ENCODE assay signal across 25 cellular contexts in the genomic region with DNA sequence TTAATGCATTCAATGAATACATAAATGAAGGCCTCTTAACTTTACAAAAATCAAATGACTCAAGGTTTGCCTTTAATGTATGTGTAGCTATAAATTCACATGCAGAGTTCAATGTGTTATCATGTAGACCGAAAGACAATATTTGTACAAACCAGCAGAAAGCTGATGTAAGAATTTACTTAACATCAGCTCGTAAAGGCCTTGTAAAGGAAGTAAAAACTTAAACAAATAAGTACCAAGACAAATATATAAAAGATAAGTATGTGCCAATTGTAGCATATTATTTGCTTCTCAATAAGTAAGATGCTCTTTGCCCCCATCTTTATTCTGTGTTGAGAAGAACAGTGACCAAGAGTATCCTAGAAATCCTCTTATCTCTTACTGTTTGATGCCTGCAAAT.
"Had no signal": no experiment of that assay in that cellular context is flagged by ENCODE, and none has a peak within 500 bp of the region (broad histone marks: within the 10 kb centered on the region; RNA-seq: fewer than 3 reads in every experiment).

No MANE protein-coding gene starts in this region.

- H3K36me3 Mint-ChIP-seq: memory B cell; mesothelial cell of epicardium; natural killer cell treated with Interleukin-12 subunit alpha and Interleukin-12 subunit beta and Interleukin-15 and Interleukin-18, amount 100 ng/mL, for 72 hours; neural progenitor cell; stimulated activated memory B cell treated with anti-CD40 and anti-IgM and Interleukin-4, amounts not matched to agents 10 μg/mL and 1 μg/mL and 100 μg/mL, for 72 hours had no signal

- ATAC-seq: esophagus mucosa; gastrocnemius medialis; heart right ventricle; left lung; lower lobe of right lung; natural killer cell treated with Interleukin-12 subunit alpha and Interleukin-12 subunit beta and Interleukin-15 and Interleukin-18, amount 100 ng/mL, for 72 hours; right cardiac atrium; stimulated activated memory B cell treated with anti-CD40 and anti-IgM and Interleukin-4, amounts not matched to agents 10 μg/mL and 1 μg/mL and 100 μg/mL, for 72 hours had no signal

- H3K4me1 Mint-ChIP-seq: memory B cell had no signal

- H3K4me3 ChIP-seq: dorsolateral prefrontal cortex, gastrocnemius medialis, heart right ventricle, left lung, lower lobe of right lung, neural progenitor cell, ovary, spleen, tibial artery, upper lobe of left lung, uterus had no signal

- H3K4me3 Mint-ChIP-seq: memory B cell; mesothelial cell of epicardium; natural killer cell treated with Interleukin-12 subunit alpha and Interleukin-12 subunit beta and Interleukin-15 and Interleukin-18, amount 100 ng/mL, for 72 hours; neural progenitor cell; stimulated activated memory B cell treated with anti-CD40 and anti-IgM and Interleukin-4, amounts not matched to agents 10 μg/mL and 1 μg/mL and 100 μg/mL, for 72 hours; stimulated activated naive CD8-positive, alpha-beta T cell treated with anti-CD3 and anti-CD28 coated beads, Interleukin-15, Interleukin-2, amounts not matched to agents 100 ng/mL and 50 ng/mL, for 24 hours had no signal

- DNase-seq: cortex of kidney; dorsolateral prefrontal cortex; effector CD8-positive, alpha-beta T cell; gastrocnemius medialis; heart right ventricle; islet precursor cell; left lung; lower lobe of right lung; nucleus accumbens; ovary; right cardiac atrium; spleen; stimulated activated CD4-positive, alpha-beta T cell treated with anti-CD3 and anti-CD28 coated beads, Interleukin-15, amount 100 ng/mL, for 24 hours; stimulated activated CD4-positive, alpha-beta T cell treated with anti-CD3 and anti-CD28 coated beads, Interleukin-1b, Interleukin-23, amount 100 ng/mL, for 48 hours; stimulated activated CD4-positive, alpha-beta T cell treated with anti-CD3 and anti-CD28 coated beads, Interleukin-4, amount 100 ng/mL, for 24 hours; tibial artery; upper lobe of left lung; uterus had no signal

- H3K27ac Mint-ChIP-seq: memory B cell; mesothelial cell of epicardium; natural killer cell treated with Interleukin-12 subunit alpha and Interleukin-12 subunit beta and Interleukin-15 and Interleukin-18, amount 100 ng/mL, for 72 hours; neural progenitor cell; stimulated activated memory B cell treated with anti-CD40 and anti-IgM and Interleukin-4, amounts not matched to agents 10 μg/mL and 1 μg/mL and 100 μg/mL, for 72 hours; stimulated activated naive CD8-positive, alpha-beta T cell treated with anti-CD3 and anti-CD28 coated beads, Interleukin-15, Interleukin-2, amounts not matched to agents 100 ng/mL and 50 ng/mL, for 24 hours had no signal

- H3K9me3 ChIP-seq: gastrocnemius medialis, heart right ventricle, left lung, lower lobe of right lung, ovary, spleen, tibial artery, upper lobe of left lung, uterus had no signal

- H3K9me3 Mint-ChIP-seq: memory B cell; mesothelial cell of epicardium; natural killer cell treated with Interleukin-12 subunit alpha and Interleukin-12 subunit beta and Interleukin-15 and Interleukin-18, amount 100 ng/mL, for 72 hours; neural progenitor cell; stimulated activated memory B cell treated with anti-CD40 and anti-IgM and Interleukin-4, amounts not matched to agents 10 μg/mL and 1 μg/mL and 100 μg/mL, for 72 hours; stimulated activated naive CD8-positive, alpha-beta T cell treated with anti-CD3 and anti-CD28 coated beads, Interleukin-15, Interleukin-2, amounts not matched to agents 100 ng/mL and 50 ng/mL, for 24 hours had no signal

- H3K27me3 Mint-ChIP-seq: stimulated activated memory B cell treated with anti-CD40 and anti-IgM and Interleukin-4, amounts not matched to agents 10 μg/mL and 1 μg/mL and 100 μg/mL, for 72 hours had no signal

- H3K36me3 ChIP-seq: gastrocnemius medialis, heart right ventricle, left lung, lower lobe of right lung, neural progenitor cell, ovary, spleen, tibial artery, upper lobe of left lung, uterus had no signal

- H3K27ac ChIP-seq: dorsolateral prefrontal cortex, gastrocnemius medialis, heart right ventricle, left lung, lower lobe of right lung, neural progenitor cell, ovary, spleen, tibial artery, upper lobe of left lung, uterus had no signal

- H3K4me1 ChIP-seq: gastrocnemius medialis, heart right ventricle, left lung, lower lobe of right lung, neural progenitor cell, spleen, tibial artery, upper lobe of left lung, uterus had no signal
